13 cellular contexts compared by ENCODE assay signal in the genomic region with DNA sequence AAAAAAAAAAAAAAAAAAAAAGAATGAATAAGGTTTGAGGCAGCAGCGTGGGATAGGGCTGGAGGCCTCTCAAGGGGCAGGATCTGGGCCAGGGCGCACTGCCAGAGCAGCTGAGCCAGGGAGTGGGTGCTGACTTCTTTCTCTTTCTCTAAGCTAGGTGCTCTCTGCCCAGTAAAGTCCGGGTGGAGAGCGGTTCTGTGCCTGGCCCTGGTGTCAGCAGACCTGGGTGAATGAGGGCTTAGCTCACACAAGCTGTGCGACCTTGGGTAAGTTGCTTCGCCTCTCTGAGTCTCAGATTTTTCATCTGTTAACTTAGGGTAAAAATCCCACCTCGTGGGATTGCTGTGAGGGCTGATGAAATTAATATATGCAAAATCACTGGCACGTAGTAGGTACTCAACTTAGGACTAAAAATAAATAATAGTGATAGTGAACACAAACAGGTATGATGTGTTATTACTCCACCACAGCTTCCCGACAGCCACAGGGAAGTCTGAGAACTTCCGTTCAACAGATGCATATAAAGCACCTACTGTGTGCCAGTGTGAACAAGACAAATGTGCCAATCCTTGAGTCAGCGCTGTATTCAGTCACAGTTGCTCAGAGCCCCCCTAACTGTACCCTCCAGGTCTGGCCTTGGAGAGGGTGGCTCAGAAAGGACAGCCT. TPM values are rescaled to one million over a fixed set of nuclear protein-coding genes. Genes with fewer than 3 reads are reported as not detected.
DNase-seq lines count a peak whose midpoint lies in the region; ATAC-seq and TF ChIP-seq lines count a peak whose summit lies in the region.
"Had no signal": no experiment of that assay in that cellular context is flagged by ENCODE, and none has a peak within 500 bp of the region (broad histone marks: within the 10 kb centered on the region; RNA-seq: fewer than 3 reads in every experiment).

No MANE protein-coding gene starts in this region.

- POLR2A ChIA-PET in PC-9 (lab: Charles Lee; ENCODE audit: unreplicated experiment): no interaction called here

- H3K4me3 ChIP-seq in AG10803 (ENCODE audit: low read length) (no peak overlapping the region), PC-9 (no peak overlapping the region), fibroblast of mammary gland (ENCODE audit: control insufficient read depth, low read depth, low read length) (no peak overlapping the region), osteoblast (ENCODE audit: insufficient read depth, low read length) (no peak overlapping the region)
- H3K4me3 ChIP-seq: lung had no signal

- H3F3A ChIP-seq in PC-9 (ENCODE audit: insufficient read depth, low read depth): peaks cover 43% of the 10 kb centered on the region

- no peaks in the 10 kb centered on the region for H3K9me3 ChIP-seq in PC-9 (ENCODE audit: insufficient read depth, low read depth)
- no peaks in the 10 kb centered on the region for H3K9me3 ChIP-seq in osteoblast (ENCODE audit: low read depth, low read length)

- no peaks in the 10 kb centered on the region for H3K27me3 ChIP-seq in PC-9 (ENCODE audit: insufficient read depth, low read depth)
- no peaks in the 10 kb centered on the region for H3K27me3 ChIP-seq in osteoblast (ENCODE audit: insufficient read depth, low read length)

- H3K4me1 ChIP-seq in PC-9 (replicated peaks; ENCODE audit: insufficient read depth): peaks cover 48% of the 10 kb centered on the region
- H3K4me1 ChIP-seq in osteoblast (ENCODE audit: insufficient read depth, low read length): peaks cover 31% of the 10 kb centered on the region

- H4K20me1 ChIP-seq in PC-9 (ENCODE audit: insufficient read depth): no peaks in the 10 kb centered on the region
- H4K20me1 ChIP-seq in osteoblast (ENCODE audit: insufficient read depth, low read length): no peaks in the 10 kb centered on the region

- intact Hi-C loops in PC-9 (cut with micrococcal nuclease; ENCODE audit: unreplicated experiment): no loop called here

- CTCF ChIA-PET in PC-9 (lab: Charles Lee): no interaction called here

- DNase-seq in AG10803 (ENCODE audit: low read depth) (peak; percentile 67), PC-9 (no peak), fibroblast of mammary gland (ENCODE audit: low read depth) (peak; percentile 90), osteoblast (ENCODE audit: insufficient read length, low spot score, missing footprints) (peak; percentile 98), retina (no peak)
- no peak for DNase-seq in stimulated activated CD4-positive, alpha-beta T cell treated with anti-CD3 and anti-CD28 coated beads, Interleukin-2, amount 100 ng/mL, for 48 hours
- DNase-seq: activated CD4-positive, alpha-beta memory T cell treated with anti-CD3 and anti-CD28 coated beads for 36 hours; CD4-positive, alpha-beta memory T cell; stimulated activated naive CD8-positive, alpha-beta T cell treated with anti-CD3 and anti-CD28 coated beads, Interleukin-15, Interleukin-2, amounts not matched to agents 100 U/mL and 50 U/mL, for 24 hours had no signal

- no peak overlapping the region for H2AFZ ChIP-seq in PC-9
- no peak overlapping the region for H2AFZ ChIP-seq in osteoblast (ENCODE audit: low read length)

- BruUV-seq in PC-9 (replicated peaks; lab: Mats Ljungman, UMichigan): TSS peak; percentile 69

- H3K79me2 ChIP-seq in PC-9 (ENCODE audit: low read depth): no peaks in the 10 kb centered on the region
- no peaks in the 10 kb centered on the region for H3K79me2 ChIP-seq in osteoblast (ENCODE audit: insufficient read depth, low read length)

- ATAC-seq in GM18519 (IDR thresholded peaks at IDR 0.05; ENCODE audit: low FRiP score, unreplicated experiment) (no peak), GM19023 (IDR thresholded peaks at IDR 0.05; ENCODE audit: unreplicated experiment) (no peak)
- ATAC-seq: stimulated activated naive CD8-positive, alpha-beta T cell treated with anti-CD3 and anti-CD28 coated beads, Interleukin-15, Interleukin-2, amounts not matched to agents 100 U/mL and 50 U/mL, for 24 hours had no signal

- H3K4me2 ChIP-seq in PC-9 (peak overlapping the region; percentile 71), osteoblast (ENCODE audit: insufficient read depth, low read length) (peak overlapping the region; percentile 63)

- H3K9me2 ChIP-seq in PC-9 (ENCODE audit: insufficient read depth): no peaks in the 10 kb centered on the region

- no peak for TF ChIP-seq CTCF in AG10803 (conservative IDR thresholded peaks at IDR 0.05; ENCODE audit: low read length)
- no peak for TF ChIP-seq CTCF in PC-9 (conservative IDR thresholded peaks at IDR 0.05)
- no peak for TF ChIP-seq CTCF in fibroblast of mammary gland (conservative IDR thresholded peaks at IDR 0.05; ENCODE audit: control insufficient read depth, insufficient read depth, low read depth, low read length)
- TF ChIP-seq CTCF in osteoblast (IDR thresholded peaks at IDR 0.05; ENCODE audit: extremely low read depth, low read depth, low read length): no peak

- H3K27ac ChIP-seq in PC-9 (peak overlapping the region; percentile 48; the same call in 1 of the 2 replicates), osteoblast (ENCODE audit: low read depth, low read length) (peak overlapping the region; percentile 89)
- H3K27ac ChIP-seq: KMS-11 had no signal

- H3K36me3 ChIP-seq in PC-9 (ENCODE audit: low read depth): no peaks in the 10 kb centered on the region
- no peaks in the 10 kb centered on the region for H3K36me3 ChIP-seq in osteoblast (ENCODE audit: insufficient read depth, low read length)

RNA-seq across cellular contexts. Expression of a gene that starts 2.0 kb away (rescaled TPM):
- total RNA-seq in PC-9 (2021) (7.4 and 12.3 TPM in 2 replicates), osteoblast (0.36 TPM in 1 of 2 replicates, not detected in the other)
- total RNA-seq: CD4-positive, alpha-beta memory T cell; lung had no signal

RNA-seq across cellular contexts. Expression of a gene that starts 31.9 kb away (rescaled TPM):
- total RNA-seq in PC-9 (2021) (1.1 and 1.9 TPM in 2 replicates), osteoblast (0.29 and 0.36 TPM in 2 replicates)
- total RNA-seq: activated CD4-positive, alpha-beta memory T cell treated with anti-CD3 and anti-CD28 coated beads for 36 hours; CD4-positive, alpha-beta memory T cell had no signal

RNA-seq across cellular contexts. Expression of a gene that starts 53.6 kb away (rescaled TPM):
- total RNA-seq in PC-9 (2021) (1.0 and 1.1 TPM in 2 replicates), osteoblast (not detected in 2 replicates)
- total RNA-seq: activated CD4-positive, alpha-beta memory T cell treated with anti-CD3 and anti-CD28 coated beads for 36 hours; CD4-positive, alpha-beta memory T cell had no signal

RNA-seq across cellular contexts. Expression of a gene that starts 57.6 kb away (rescaled TPM):
- not detected in 2 replicates for total RNA-seq in PC-9 (2021)
- total RNA-seq in osteoblast: 4.1 and 6.9 TPM in 2 replicates
- total RNA-seq: activated CD4-positive, alpha-beta memory T cell treated with anti-CD3 and anti-CD28 coated beads for 36 hours; CD4-positive, alpha-beta memory T cell had no signal

Comparison
In these comparisons a context has a peak if more than half of its experiments do, and no peak if none do; other contexts are left out.
1. DNase-seq: peak in AG10803 (single experiment), fibroblast of mammary gland (single experiment) and osteoblast (single experiment); none in PC-9 (0 of 2), retina (single experiment) and stimulated activated CD4-positive, alpha-beta T cell treated with anti-CD3 and anti-CD28 coated beads, Interleukin-2, amount 100 ng/mL, for 48 hours (0 of 2).